Comparison of ENCODE assay signal across 1 cellular context in genomic region chr7:45689797-45690761, GRCh38.
TF ChIP-seq lines count a peak whose summit lies in the region.

No MANE protein-coding gene starts in this region.

TF ChIP-seq in liver, 16 proteins besides CTCF, POLR2A, EP300 and RAD21 (continued from another document):
- TF ChIP-seq, protein P1, sequence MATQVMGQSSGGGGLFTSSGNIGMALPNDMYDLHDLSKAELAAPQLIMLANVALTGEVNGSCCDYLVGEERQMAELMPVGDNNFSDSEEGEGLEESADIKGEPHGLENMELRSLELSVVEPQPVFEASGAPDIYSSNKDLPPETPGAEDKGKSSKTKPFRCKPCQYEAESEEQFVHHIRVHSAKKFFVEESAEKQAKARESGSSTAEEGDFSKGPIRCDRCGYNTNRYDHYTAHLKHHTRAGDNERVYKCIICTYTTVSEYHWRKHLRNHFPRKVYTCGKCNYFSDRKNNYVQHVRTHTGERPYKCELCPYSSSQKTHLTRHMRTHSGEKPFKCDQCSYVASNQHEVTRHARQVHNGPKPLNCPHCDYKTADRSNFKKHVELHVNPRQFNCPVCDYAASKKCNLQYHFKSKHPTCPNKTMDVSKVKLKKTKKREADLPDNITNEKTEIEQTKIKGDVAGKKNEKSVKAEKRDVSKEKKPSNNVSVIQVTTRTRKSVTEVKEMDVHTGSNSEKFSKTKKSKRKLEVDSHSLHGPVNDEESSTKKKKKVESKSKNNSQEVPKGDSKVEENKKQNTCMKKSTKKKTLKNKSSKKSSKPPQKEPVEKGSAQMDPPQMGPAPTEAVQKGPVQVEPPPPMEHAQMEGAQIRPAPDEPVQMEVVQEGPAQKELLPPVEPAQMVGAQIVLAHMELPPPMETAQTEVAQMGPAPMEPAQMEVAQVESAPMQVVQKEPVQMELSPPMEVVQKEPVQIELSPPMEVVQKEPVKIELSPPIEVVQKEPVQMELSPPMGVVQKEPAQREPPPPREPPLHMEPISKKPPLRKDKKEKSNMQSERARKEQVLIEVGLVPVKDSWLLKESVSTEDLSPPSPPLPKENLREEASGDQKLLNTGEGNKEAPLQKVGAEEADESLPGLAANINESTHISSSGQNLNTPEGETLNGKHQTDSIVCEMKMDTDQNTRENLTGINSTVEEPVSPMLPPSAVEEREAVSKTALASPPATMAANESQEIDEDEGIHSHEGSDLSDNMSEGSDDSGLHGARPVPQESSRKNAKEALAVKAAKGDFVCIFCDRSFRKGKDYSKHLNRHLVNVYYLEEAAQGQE (IDR thresholded peaks at IDR 0.05), result peak; percentile 92
- TF ChIP-seq, protein P2, sequence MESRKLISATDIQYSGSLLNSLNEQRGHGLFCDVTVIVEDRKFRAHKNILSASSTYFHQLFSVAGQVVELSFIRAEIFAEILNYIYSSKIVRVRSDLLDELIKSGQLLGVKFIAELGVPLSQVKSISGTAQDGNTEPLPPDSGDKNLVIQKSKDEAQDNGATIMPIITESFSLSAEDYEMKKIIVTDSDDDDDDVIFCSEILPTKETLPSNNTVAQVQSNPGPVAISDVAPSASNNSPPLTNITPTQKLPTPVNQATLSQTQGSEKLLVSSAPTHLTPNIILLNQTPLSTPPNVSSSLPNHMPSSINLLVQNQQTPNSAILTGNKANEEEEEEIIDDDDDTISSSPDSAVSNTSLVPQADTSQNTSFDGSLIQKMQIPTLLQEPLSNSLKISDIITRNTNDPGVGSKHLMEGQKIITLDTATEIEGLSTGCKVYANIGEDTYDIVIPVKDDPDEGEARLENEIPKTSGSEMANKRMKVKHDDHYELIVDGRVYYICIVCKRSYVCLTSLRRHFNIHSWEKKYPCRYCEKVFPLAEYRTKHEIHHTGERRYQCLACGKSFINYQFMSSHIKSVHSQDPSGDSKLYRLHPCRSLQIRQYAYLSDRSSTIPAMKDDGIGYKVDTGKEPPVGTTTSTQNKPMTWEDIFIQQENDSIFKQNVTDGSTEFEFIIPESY (IDR thresholded peaks at IDR 0.05), result no peak
- TF ChIP-seq RXRA (IDR thresholded peaks at IDR 0.05), result peak in 1 of 2 donors; percentile 47
- TF ChIP-seq JUND (IDR thresholded peaks at IDR 0.05), result no peak
- TF ChIP-seq HNF4G (IDR thresholded peaks at IDR 0.05), result no peak
- peak; percentile 50 for TF ChIP-seq TAF1 (conservative IDR thresholded peaks at IDR 0.05)
- no peak for TF ChIP-seq FOXA1 (IDR thresholded peaks at IDR 0.05)
- peak; percentile 73 for TF ChIP-seq YY1 (IDR thresholded peaks at IDR 0.05)
- peak; percentile 12 for TF ChIP-seq FOXA2 (IDR thresholded peaks at IDR 0.05)
- TF ChIP-seq, protein P3, sequence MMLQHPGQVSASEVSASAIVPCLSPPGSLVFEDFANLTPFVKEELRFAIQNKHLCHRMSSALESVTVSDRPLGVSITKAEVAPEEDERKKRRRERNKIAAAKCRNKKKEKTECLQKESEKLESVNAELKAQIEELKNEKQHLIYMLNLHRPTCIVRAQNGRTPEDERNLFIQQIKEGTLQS (IDR thresholded peaks at IDR 0.05), result no peak
- TF ChIP-seq GABPA (IDR thresholded peaks at IDR 0.05 in 1 of 2, conservative IDR thresholded peaks at IDR 0.05 in 1 of 2), result peak in 1 of 2 donors; percentile 83
- TF ChIP-seq, protein P4, sequence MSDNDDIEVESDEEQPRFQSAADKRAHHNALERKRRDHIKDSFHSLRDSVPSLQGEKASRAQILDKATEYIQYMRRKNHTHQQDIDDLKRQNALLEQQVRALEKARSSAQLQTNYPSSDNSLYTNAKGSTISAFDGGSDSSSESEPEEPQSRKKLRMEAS (IDR thresholded peaks at IDR 0.05), result peak; percentile 53
